ENCODE assay signal across 15 cellular contexts in genomic region chr1:186574951-186575747, GRCh38.
DNase-seq lines count a peak whose midpoint lies in the region; ATAC-seq and TF ChIP-seq lines count a peak whose summit lies in the region.
"Had no signal": no experiment of that assay in that cellular context is flagged by ENCODE, and none has a peak within 500 bp of the region (broad histone marks: within the 10 kb centered on the region; RNA-seq: fewer than 3 reads in every experiment).

No MANE protein-coding gene starts in this region.

- H3K4me1 Mint-ChIP-seq in nephron progenitor cell (no peaks in the 10 kb centered on the region), GM23338 (no peaks in the 10 kb centered on the region)

- TF ChIP-seq CTCF in NB4 (IDR thresholded peaks at IDR 0.05; ENCODE audit: low read depth, low read length) (no peak), nephron progenitor cell (IDR thresholded peaks at IDR 0.05) (no peak), GM23338 (conservative IDR thresholded peaks at IDR 0.05; ENCODE audit: low read depth in 2 of 2) (no peak)

- H3K36me3 Mint-ChIP-seq in nephron progenitor cell (ENCODE audit: low read depth) (no peaks in the 10 kb centered on the region), GM23338 (ENCODE audit: low read depth) (no peaks in the 10 kb centered on the region)

- H3F3A ChIP-seq in GM23338 (replicated peaks; ENCODE audit: low read depth), result no peaks in the 10 kb centered on the region

- DNase-seq in EH (ENCODE audit: low read depth) (peak; percentile 90), NB4 (ENCODE audit: low read depth) (peak; percentile 11), dermis blood vessel endothelial cell (peak; percentile 49), nephron progenitor cell (no peak), NCI-H1092 treated with DMSO at 0.1 percent for 48 hours (lab: John Stamatoyannopoulos, UW) (no peak), NCI-H345 (lab: John Stamatoyannopoulos, UW) (no peak), GM23338 (ENCODE audit: low spot score) (no peak)
- DNase-seq: activated CD4-positive, alpha-beta T cell treated with anti-CD3 and anti-CD28 coated beads, Interleukin-2, amount 50 U/mL, for 4 hours; heart left ventricle; left ventricle myocardium superior; NCI-H510A; RPMI8226; stimulated activated naive CD8-positive, alpha-beta T cell treated with anti-CD3 and anti-CD28 coated beads, Interleukin-15, amount 100 ng/mL, for 72 hours; T-helper 9 cell had no signal

- no peak for TF ChIP-seq POLR2A in NB4 (IDR thresholded peaks at IDR 0.05; ENCODE audit: extremely low read depth, insufficient read length)

- H3K4me3 ChIP-seq in NB4 (ENCODE audit: low read depth, low read length) (no peak overlapping the region), GM23338 (no peak overlapping the region)
- H3K4me3 ChIP-seq: heart left ventricle had no signal

- H3K9me2 ChIP-seq in GM23338 (ENCODE audit: insufficient read depth), result peaks cover 6% of the 10 kb centered on the region; the same call in 1 of the 2 replicates

- no peak overlapping the region for H2AFZ ChIP-seq in GM23338

- H3K27ac ChIP-seq in GM23338 (ENCODE audit: low read depth), result no peak overlapping the region
- H3K27ac ChIP-seq: heart left ventricle had no signal

- no peaks in the 10 kb centered on the region for H4K20me1 ChIP-seq in GM23338 (replicated peaks; ENCODE audit: insufficient read depth)

- ATAC-seq in GM18520 (IDR thresholded peaks at IDR 0.05; ENCODE audit: unreplicated experiment) (no peak), GM23338 (no peak)
- ATAC-seq: heart left ventricle; left ventricle myocardium superior; stimulated activated naive CD8-positive, alpha-beta T cell treated with anti-CD3 and anti-CD28 coated beads, Interleukin-15, amount 100 ng/mL, for 72 hours had no signal

- no peaks in the 10 kb centered on the region for H3K4me1 ChIP-seq in GM23338 (ENCODE audit: insufficient read depth)

- H3K9me3 Mint-ChIP-seq in nephron progenitor cell (no peaks in the 10 kb centered on the region), GM23338 (no peaks in the 10 kb centered on the region)
- H3K9me3 Mint-ChIP-seq: stimulated activated naive CD8-positive, alpha-beta T cell treated with anti-CD3 and anti-CD28 coated beads, Interleukin-15, amount 100 ng/mL, for 72 hours had no signal

- H3K4me3 Mint-ChIP-seq in nephron progenitor cell (no peak overlapping the region), GM23338 (no peak overlapping the region)
- H3K4me3 Mint-ChIP-seq: stimulated activated naive CD8-positive, alpha-beta T cell treated with anti-CD3 and anti-CD28 coated beads, Interleukin-15, amount 100 ng/mL, for 72 hours had no signal

- H3K27me3 Mint-ChIP-seq in nephron progenitor cell (ENCODE audit: low read depth, poor library complexity), result no peaks in the 10 kb centered on the region
- H3K27me3 Mint-ChIP-seq in GM23338 (ENCODE audit: insufficient read depth, low read depth, poor library complexity), result peaks cover 2% of the 10 kb centered on the region

- no peaks in the 10 kb centered on the region for H3K27me3 ChIP-seq in GM23338 (ENCODE audit: insufficient read depth)
- H3K27me3 ChIP-seq: heart left ventricle had no signal

- H3K27ac Mint-ChIP-seq in nephron progenitor cell (peak overlapping the region; percentile 32), GM23338 (no peak overlapping the region)
- H3K27ac Mint-ChIP-seq: stimulated activated naive CD8-positive, alpha-beta T cell treated with anti-CD3 and anti-CD28 coated beads, Interleukin-15, amount 100 ng/mL, for 72 hours had no signal

- no peak overlapping the region for H3K4me2 ChIP-seq in GM23338

- H3K36me3 ChIP-seq in GM23338 (ENCODE audit: insufficient read depth), result no peaks in the 10 kb centered on the region
- H3K36me3 ChIP-seq: heart left ventricle had no signal

- H3K79me2 ChIP-seq in GM23338 (replicated peaks; ENCODE audit: insufficient read depth), result no peaks in the 10 kb centered on the region

TF ChIP-seq in GM23338, 12 proteins besides CTCF, POLR2A, EP300 and RAD21:
- TF ChIP-seq STAT1 (IDR thresholded peaks at IDR 0.05; ENCODE audit: unreplicated experiment) (no peak), ZNF114 (CRISPR knock-in tag; IDR thresholded peaks at IDR 0.05) (no peak), ZNF462 (CRISPR knock-in tag; IDR thresholded peaks at IDR 0.05) (no peak), EZH2phosphoT487 (IDR thresholded peaks at IDR 0.05; ENCODE audit: unreplicated experiment) (no peak), JUNB (IDR thresholded peaks at IDR 0.05; ENCODE audit: unreplicated experiment) (no peak), CREB1 (CRISPR knock-in tag; IDR thresholded peaks at IDR 0.05; ENCODE audit: low read depth) (no peak)

Comparison
In these comparisons a context has a peak if more than half of its experiments do, and no peak if none do; other contexts are left out.
1. DNase-seq: peak in EH (single experiment), NB4 (single experiment) and dermis blood vessel endothelial cell (single experiment); none in nephron progenitor cell (single experiment), NCI-H1092 treated with DMSO at 0.1 percent for 48 hours (single experiment), NCI-H345 (single experiment) and GM23338 (single experiment).